In the genomic region with DNA sequence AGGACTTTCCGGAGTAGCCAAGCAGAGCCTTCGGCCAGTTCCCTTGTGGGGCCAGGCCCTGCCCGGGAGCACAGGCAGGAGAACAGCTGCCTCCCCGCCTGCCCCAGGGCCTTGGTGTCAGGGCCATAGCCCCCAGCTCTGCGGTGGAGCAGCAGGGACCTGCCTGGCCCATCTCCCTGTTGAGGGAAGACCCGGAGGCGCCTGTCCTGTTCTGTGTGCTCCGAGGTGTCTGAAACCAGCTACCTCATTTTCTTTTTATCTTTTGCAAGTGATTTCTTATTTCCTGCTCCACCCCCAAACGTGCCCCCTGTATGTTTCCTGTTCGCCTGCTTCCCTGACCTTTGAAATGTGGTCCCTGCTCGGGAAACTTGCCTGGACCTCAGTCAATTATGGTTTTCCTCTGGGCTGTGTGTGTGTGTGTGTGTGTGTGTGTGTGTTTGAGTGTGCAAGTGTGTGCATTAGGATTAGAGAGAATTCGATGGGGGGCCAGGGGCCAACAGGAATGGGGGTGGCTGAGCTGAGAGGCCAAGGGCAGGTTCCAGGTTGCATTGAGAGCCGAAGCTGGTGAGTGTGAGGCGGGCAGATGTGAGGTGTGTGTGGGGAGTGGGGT, we compare ENCODE assay signal across 1 cellular context.
TF ChIP-seq lines count a peak whose summit lies in the region.

No MANE protein-coding gene starts in this region.

TF ChIP-seq in HepG2, 621 proteins besides CTCF, POLR2A, EP300 and RAD21 (continued from another document and continues in another):
- peak; percentile 39 for TF ChIP-seq UBTF (CRISPR knock-in tag; IDR thresholded peaks at IDR 0.05)
- TF ChIP-seq, protein P1, sequence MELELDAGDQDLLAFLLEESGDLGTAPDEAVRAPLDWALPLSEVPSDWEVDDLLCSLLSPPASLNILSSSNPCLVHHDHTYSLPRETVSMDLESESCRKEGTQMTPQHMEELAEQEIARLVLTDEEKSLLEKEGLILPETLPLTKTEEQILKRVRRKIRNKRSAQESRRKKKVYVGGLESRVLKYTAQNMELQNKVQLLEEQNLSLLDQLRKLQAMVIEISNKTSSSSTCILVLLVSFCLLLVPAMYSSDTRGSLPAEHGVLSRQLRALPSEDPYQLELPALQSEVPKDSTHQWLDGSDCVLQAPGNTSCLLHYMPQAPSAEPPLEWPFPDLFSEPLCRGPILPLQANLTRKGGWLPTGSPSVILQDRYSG (CRISPR knock-in tag; IDR thresholded peaks at IDR 0.05), result no peak
- TF ChIP-seq ZNF790 (CRISPR knock-in tag; IDR thresholded peaks at IDR 0.05; ENCODE audit: borderline replicate concordance), result 0 out of 2 replicates have a peak, but pooled peaks have one; percentile 74
- TF ChIP-seq MAF1 (CRISPR knock-in tag; IDR thresholded peaks at IDR 0.05; ENCODE audit: borderline replicate concordance), result no peak
- TF ChIP-seq ZNF280D (CRISPR knock-in tag; IDR thresholded peaks at IDR 0.05), result peak; percentile 74; the same call in 1 of the 2 replicates
- TF ChIP-seq ZEB1 (IDR thresholded peaks at IDR 0.05; ENCODE audit: insufficient replicate concordance, low read depth), result peak; percentile 66
- TF ChIP-seq ZNF33B (CRISPR knock-in tag; IDR thresholded peaks at IDR 0.05), result 0 out of 2 replicates have a peak, but pooled peaks have one; percentile 35
- no peak for TF ChIP-seq TEF (CRISPR knock-in tag; IDR thresholded peaks at IDR 0.05)
- TF ChIP-seq MNT (IDR thresholded peaks at IDR 0.05), result 0 out of 2 replicates have a peak, but pooled peaks have one; percentile 26
- 0 out of 4 replicates have a peak, but pooled peaks of 1 of the 2 experiments have one; percentile 35 for TF ChIP-seq NR2F1 (CRISPR knock-in tag; IDR thresholded peaks at IDR 0.05)
- TF ChIP-seq HOXA3 (CRISPR knock-in tag; IDR thresholded peaks at IDR 0.05), result peak; percentile 35; the same call in 1 of the 2 replicates
- TF ChIP-seq RNF2 (conservative IDR thresholded peaks at IDR 0.05; ENCODE audit: low read depth), result no peak
- TF ChIP-seq ZFP62 (CRISPR knock-in tag; IDR thresholded peaks at IDR 0.05), result no peak
- TF ChIP-seq HDAC1 (CRISPR knock-in tag; IDR thresholded peaks at IDR 0.05), result peak; percentile 78
- TF ChIP-seq WIZ (CRISPR knock-in tag; IDR thresholded peaks at IDR 0.05), result no peak
- peak; percentile 39; the same call in 1 of the 2 replicates for TF ChIP-seq ZNF891 (CRISPR knock-in tag; IDR thresholded peaks at IDR 0.05)
- TF ChIP-seq NONO (IDR thresholded peaks at IDR 0.05), result no peak
- peak; percentile 97 for TF ChIP-seq NONO (CRISPR knock-in tag; conservative IDR thresholded peaks at IDR 0.05)
- TF ChIP-seq, protein P2, sequence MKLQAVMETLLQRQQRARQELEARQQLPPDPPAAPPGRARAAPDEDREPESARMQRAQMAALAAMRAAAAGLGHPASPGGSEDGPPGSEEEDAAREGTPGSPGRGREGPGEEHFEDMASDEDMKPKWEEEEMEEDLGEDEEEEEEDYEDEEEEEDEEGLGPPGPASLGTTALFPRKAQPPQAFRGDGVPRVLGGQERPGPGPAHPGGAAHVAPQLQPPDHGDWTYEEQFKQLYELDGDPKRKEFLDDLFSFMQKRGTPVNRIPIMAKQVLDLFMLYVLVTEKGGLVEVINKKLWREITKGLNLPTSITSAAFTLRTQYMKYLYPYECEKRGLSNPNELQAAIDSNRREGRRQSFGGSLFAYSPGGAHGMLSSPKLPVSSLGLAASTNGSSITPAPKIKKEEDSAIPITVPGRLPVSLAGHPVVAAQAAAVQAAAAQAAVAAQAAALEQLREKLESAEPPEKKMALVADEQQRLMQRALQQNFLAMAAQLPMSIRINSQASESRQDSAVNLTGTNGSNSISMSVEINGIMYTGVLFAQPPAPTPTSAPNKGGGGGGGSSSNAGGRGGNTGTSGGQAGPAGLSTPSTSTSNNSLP (IDR thresholded peaks at IDR 0.05; ENCODE audit: low read depth, low read length), result peak; percentile 67; the same call in 1 of the 2 replicates
- peak; percentile 55; the same call in 1 of the 2 replicates for TF ChIP-seq SOX5 (CRISPR knock-in tag; IDR thresholded peaks at IDR 0.05; ENCODE audit: borderline replicate concordance)
- 0 out of 2 replicates have a peak, but pooled peaks have one; percentile 64 for TF ChIP-seq ZNF558 (CRISPR knock-in tag; IDR thresholded peaks at IDR 0.05; ENCODE audit: borderline replicate concordance)
- TF ChIP-seq ZNF446 (CRISPR knock-in tag; IDR thresholded peaks at IDR 0.05), result 0 out of 2 replicates have a peak, but pooled peaks have one; percentile 16
- no peak for TF ChIP-seq NFE2L2 (IDR thresholded peaks at IDR 0.05; ENCODE audit: low read length)
- 0 out of 2 replicates have a peak, but pooled peaks have one; percentile 28 for TF ChIP-seq ELF1 (CRISPR knock-in tag; IDR thresholded peaks at IDR 0.05)
- TF ChIP-seq KDM6A (CRISPR knock-in tag; IDR thresholded peaks at IDR 0.05; ENCODE audit: low read depth), result no peak
- peak; percentile 82 for TF ChIP-seq BHLHE40 (IDR thresholded peaks at IDR 0.05; ENCODE audit: low read length)
- TF ChIP-seq SIN3A (IDR thresholded peaks at IDR 0.05; ENCODE audit: borderline replicate concordance, low read depth, low read length), result peak; percentile 80; the same call in 1 of the 2 replicates
- TF ChIP-seq ZBTB7B (CRISPR knock-in tag; IDR thresholded peaks at IDR 0.05), result 0 out of 2 replicates have a peak, but pooled peaks have one; percentile 60
- peak; percentile 40; the same call in 1 of the 2 replicates for TF ChIP-seq ZNF543 (CRISPR knock-in tag; IDR thresholded peaks at IDR 0.05)
- TF ChIP-seq ZNF687 (CRISPR knock-in tag; IDR thresholded peaks at IDR 0.05), result peak; percentile 96
- TF ChIP-seq CCAR2 (optimal IDR thresholded peaks at IDR 0.05; ENCODE audit: low read depth, low read length), result peak; percentile 50
- TF ChIP-seq ZNF547 (CRISPR knock-in tag; IDR thresholded peaks at IDR 0.05), result peak; percentile 39; the same call in 1 of the 2 replicates
- TF ChIP-seq ZFP36L1 (CRISPR knock-in tag; IDR thresholded peaks at IDR 0.05), result 0 out of 2 replicates have a peak, but pooled peaks have one; percentile 51
- TF ChIP-seq MZF1 (CRISPR knock-in tag; IDR thresholded peaks at IDR 0.05; ENCODE audit: borderline replicate concordance), result no peak
- TF ChIP-seq ETV6 (CRISPR knock-in tag; conservative IDR thresholded peaks at IDR 0.05), result 0 out of 2 replicates have a peak, but pooled peaks have one; percentile 49
- TF ChIP-seq, protein P3, sequence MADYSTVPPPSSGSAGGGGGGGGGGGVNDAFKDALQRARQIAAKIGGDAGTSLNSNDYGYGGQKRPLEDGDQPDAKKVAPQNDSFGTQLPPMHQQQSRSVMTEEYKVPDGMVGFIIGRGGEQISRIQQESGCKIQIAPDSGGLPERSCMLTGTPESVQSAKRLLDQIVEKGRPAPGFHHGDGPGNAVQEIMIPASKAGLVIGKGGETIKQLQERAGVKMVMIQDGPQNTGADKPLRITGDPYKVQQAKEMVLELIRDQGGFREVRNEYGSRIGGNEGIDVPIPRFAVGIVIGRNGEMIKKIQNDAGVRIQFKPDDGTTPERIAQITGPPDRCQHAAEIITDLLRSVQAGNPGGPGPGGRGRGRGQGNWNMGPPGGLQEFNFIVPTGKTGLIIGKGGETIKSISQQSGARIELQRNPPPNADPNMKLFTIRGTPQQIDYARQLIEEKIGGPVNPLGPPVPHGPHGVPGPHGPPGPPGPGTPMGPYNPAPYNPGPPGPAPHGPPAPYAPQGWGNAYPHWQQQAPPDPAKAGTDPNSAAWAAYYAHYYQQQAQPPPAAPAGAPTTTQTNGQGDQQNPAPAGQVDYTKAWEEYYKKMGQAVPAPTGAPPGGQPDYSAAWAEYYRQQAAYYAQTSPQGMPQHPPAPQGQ (CRISPR knock-in tag; IDR thresholded peaks at IDR 0.05; ENCODE audit: borderline replicate concordance), result no peak
- TF ChIP-seq MED13 (CRISPR knock-in tag; IDR thresholded peaks at IDR 0.05), result peak; percentile 67; the same call in 1 of the 2 replicates
- 0 out of 2 replicates have a peak, but pooled peaks have one; percentile 44 for TF ChIP-seq ZNF503 (CRISPR knock-in tag; IDR thresholded peaks at IDR 0.05)
